8 cellular contexts compared by ENCODE assay signal in the genomic region with DNA sequence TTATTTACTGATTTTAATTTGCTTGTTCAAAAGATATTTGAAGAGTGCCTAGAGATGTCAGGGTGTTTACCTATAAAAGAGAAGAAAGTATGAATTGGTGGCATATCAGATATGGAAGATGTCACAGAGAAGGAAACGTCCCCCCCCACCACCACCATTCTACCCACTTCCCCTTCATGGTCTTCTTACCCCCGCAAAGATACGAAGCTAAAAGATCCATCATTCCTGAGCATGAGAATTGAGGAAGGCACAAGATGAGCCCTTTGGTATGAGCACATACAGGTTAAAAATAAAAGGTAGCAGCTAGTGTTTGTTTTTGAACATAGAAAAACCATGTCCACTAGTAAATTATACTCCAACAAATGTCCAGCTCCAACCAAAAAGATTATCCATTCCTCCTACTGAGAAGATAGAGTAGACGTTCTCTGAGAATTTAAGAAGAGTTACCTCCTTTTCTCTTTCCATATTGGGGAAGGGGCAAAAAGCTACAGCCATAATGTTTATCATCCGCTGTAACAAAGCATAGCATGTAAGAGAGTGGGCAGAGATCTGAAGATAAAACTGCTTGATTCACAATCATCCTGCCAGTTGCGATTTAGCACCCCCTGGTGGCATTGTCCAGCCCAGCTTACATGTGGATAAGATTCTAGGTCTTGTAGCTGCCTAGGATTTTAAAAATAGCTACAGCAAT. TPM values are rescaled to one million over a fixed set of nuclear protein-coding genes. Genes with fewer than 3 reads are reported as not detected.
A peak's percentile ranks its signal among the peaks of the same experiment; 100 is the strongest.
DNase-seq lines count a peak whose midpoint lies in the region; ATAC-seq and TF ChIP-seq lines count a peak whose summit lies in the region.

No MANE protein-coding gene starts in this region.

- TF ChIP-seq POLR2A in Peyer's patch (IDR thresholded peaks at IDR 0.05), result no peak

- H3K9me3 Mint-ChIP-seq in nephron, result no peaks in the 10 kb centered on the region

- H3K4me1 ChIP-seq in Peyer's patch, result no peaks in the 10 kb centered on the region

- H3K4me1 Mint-ChIP-seq in nephron, result peaks cover 6% of the 10 kb centered on the region

- no peak overlapping the region for H3K4me3 ChIP-seq in LNCaP clone FGC (ENCODE audit: low read depth, low read length)
- no peak overlapping the region for H3K4me3 ChIP-seq in Peyer's patch

- DNase-seq in 8988T, result peak; percentile 16
- peak; percentile 72 for DNase-seq in LNCaP clone FGC (ENCODE audit: low read depth)
- peak; percentile 82 to 94 (median 85) for DNase-seq in Peyer's patch
- DNase-seq in activated T-cell treated with anti-CD3 and anti-CD28 coated beads, Interleukin-2, amount 50 U/mL, for 48 hours, result peak; percentile 91 to 95
- DNase-seq in fibroblast of gingiva (ENCODE audit: low read depth), result peak; percentile 71
- peak; percentile 69 to 87 (median 76) for DNase-seq in stimulated activated naive CD4-positive, alpha-beta T cell (lab: John Stamatoyannopoulos, UW)

- no peaks in the 10 kb centered on the region for H3K27me3 Mint-ChIP-seq in nephron (ENCODE audit: low read depth)

- no peaks in the 10 kb centered on the region for H3K36me3 Mint-ChIP-seq in nephron (ENCODE audit: low read depth)

- H3K27ac Mint-ChIP-seq in nephron, result peak overlapping the region in 1 of 3 experiments; percentile 28

- H3K27me3 ChIP-seq in Peyer's patch, result no peaks in the 10 kb centered on the region

- peak; percentile 54 for ATAC-seq in GM18502 (IDR thresholded peaks at IDR 0.05; ENCODE audit: poor library complexity, unreplicated experiment)

- peaks cover 0 to 6% (median 2%) of the 10 kb centered on the region in 3 donors for H3K36me3 ChIP-seq in Peyer's patch

- TF ChIP-seq CTCF in LNCaP clone FGC (IDR thresholded peaks at IDR 0.05; ENCODE audit: control insufficient read depth, extremely low read depth, insufficient read depth), result peak; percentile 93
- peak; percentile 65 to 90 (median 80) for TF ChIP-seq CTCF in Peyer's patch (IDR thresholded peaks at IDR 0.05)
- peak; percentile 81 to 88 (median 85) for TF ChIP-seq CTCF in nephron (IDR thresholded peaks at IDR 0.05; ENCODE audit: unreplicated experiment in 3 of 3)

- H3K9me3 ChIP-seq in Peyer's patch, result no peaks in the 10 kb centered on the region

- H3K27ac ChIP-seq in Peyer's patch, result no peak overlapping the region

- no peak overlapping the region for H3K4me3 Mint-ChIP-seq in nephron

RNA-seq across cellular contexts. Expression of gene NFYB, which starts 29.1 kb away (rescaled TPM):
- 10 to 100 TPM in 3 of 4 donors, 1 to 10 TPM in 1; 9.1 to 25.6 (median 19.4) TPM for total RNA-seq in Peyer's patch

RNA-seq across cellular contexts. Expression of gene HCFC2, which starts 44.6 kb away (rescaled TPM):
- total RNA-seq in Peyer's patch, result 10 to 100 TPM; 16.0 to 34.3 (median 20.3) TPM

RNA-seq across cellular contexts. Expression of gene GLT8D2, which starts 58.9 kb away (rescaled TPM):
- 10 to 100 TPM in 1 of 4 donors, 1 to 10 TPM in 3; 3.1 to 24.8 (median 5.4) TPM for total RNA-seq in Peyer's patch

Comparison
In these comparisons a context has a peak if more than half of its experiments do, and no peak if none do; other contexts are left out.
1. DNase-seq: peak in every context shown above with its lines; median percentile 93 in activated T-cell treated with anti-CD3 and anti-CD28 coated beads, Interleukin-2, amount 50 U/mL, for 48 hours; 85 in Peyer's patch; 76 in stimulated activated naive CD4-positive, alpha-beta T cell; 72 in LNCaP clone FGC; 71 in fibroblast of gingiva; 16 in 8988T.